ENCODE assay signal across 19 cellular contexts in genomic region chr1:12065872-12066271, GRCh38. TPM values are rescaled to one million over a fixed set of nuclear protein-coding genes. Genes with fewer than 3 reads are reported as not detected.
A peak's percentile ranks its signal among the peaks of the same experiment; 100 is the strongest.
DNase-seq lines count a peak whose midpoint lies in the region; ATAC-seq, FAIRE-seq and TF ChIP-seq lines count a peak whose summit lies in the region.
"Had no signal": no experiment of that assay in that cellular context is flagged by ENCODE, and none has a peak within 500 bp of the region (broad histone marks: within the 10 kb centered on the region; RNA-seq: fewer than 3 reads in every experiment).

No MANE protein-coding gene starts in this region.

- peaks cover 2% of the 10 kb centered on the region; the same call in 1 of the 2 replicates for H3K36me3 ChIP-seq in GM06990 (ENCODE audit: control insufficient read depth, insufficient read depth, low read length)
- H3K36me3 ChIP-seq in iPS-15b (ENCODE audit: control insufficient read depth, insufficient read depth, low read length) = no peaks in the 10 kb centered on the region
- H3K36me3 ChIP-seq: BLaER1, lower lobe of right lung, transverse colon had no signal

- no peaks in the 10 kb centered on the region for H3K9me3 ChIP-seq in iPS-15b (ENCODE audit: control insufficient read depth, insufficient read depth, low read length)
- H3K9me3 ChIP-seq: BLaER1, lower lobe of right lung, transverse colon had no signal

- peak overlapping the region; percentile 85 for H3K27ac Mint-ChIP-seq in T-helper 2 cell treated with Interferon-gamma antibody and Interleukin-4, amounts not matched to agents 5 μg/mL and 100 μg/mL, for 36 hours
- H3K27ac Mint-ChIP-seq: brain; dendritic cell treated with granulocyte-macrophage colony-stimulating factor and Interleukin-4, amounts not matched to agents 40 ng/mL and 50 ng/mL, for 4 days; progenitor cell of endocrine pancreas had no signal

- no peak for ATAC-seq in GM21390 (IDR thresholded peaks at IDR 0.05; ENCODE audit: unreplicated experiment)
- ATAC-seq: lower lobe of right lung had no signal

- H3K27me3 ChIP-seq in GM06990 (replicated peaks; ENCODE audit: control insufficient read depth, insufficient read depth, low read length) (no peaks in the 10 kb centered on the region), iPS-15b (ENCODE audit: control insufficient read depth, insufficient read depth, low read length) (peaks cover 30% of the 10 kb centered on the region)
- H3K27me3 ChIP-seq: BLaER1 had no signal

- peaks cover 37% of the 10 kb centered on the region for H3K4me1 ChIP-seq in iPS-15b (ENCODE audit: control insufficient read depth, insufficient read depth, low read length)

- peaks cover 66% of the 10 kb centered on the region for H3K4me1 Mint-ChIP-seq in T-helper 2 cell treated with Interferon-gamma antibody and Interleukin-4, amounts not matched to agents 5 μg/mL and 100 μg/mL, for 36 hours (ENCODE audit: low read depth)

- peaks cover 14% of the 10 kb centered on the region for H3K36me3 Mint-ChIP-seq in T-helper 2 cell treated with Interferon-gamma antibody and Interleukin-4, amounts not matched to agents 5 μg/mL and 100 μg/mL, for 36 hours (ENCODE audit: low read depth)
- H3K36me3 Mint-ChIP-seq: brain had no signal

- H3K27me3 Mint-ChIP-seq in T-helper 2 cell treated with Interferon-gamma antibody and Interleukin-4, amounts not matched to agents 5 μg/mL and 100 μg/mL, for 36 hours (ENCODE audit: low read depth) = peaks cover 5% of the 10 kb centered on the region

- H3K4me3 ChIP-seq in GM06990 (replicated peaks; ENCODE audit: low read depth, low read length) = peak overlapping the region; percentile 95
- no peak overlapping the region for H3K4me3 ChIP-seq in iPS-15b (ENCODE audit: low read depth, low read length)
- H3K4me3 ChIP-seq: BLaER1, lower lobe of right lung, transverse colon had no signal

- H3K4me3 Mint-ChIP-seq in T-helper 2 cell treated with Interferon-gamma antibody and Interleukin-4, amounts not matched to agents 5 μg/mL and 100 μg/mL, for 36 hours = peak overlapping the region; percentile 86
- H3K4me3 Mint-ChIP-seq: brain; dendritic cell treated with granulocyte-macrophage colony-stimulating factor and Interleukin-4, amounts not matched to agents 40 ng/mL and 50 ng/mL, for 4 days; naive B cell had no signal

- no peaks in the 10 kb centered on the region for H3K9me3 Mint-ChIP-seq in T-helper 2 cell treated with Interferon-gamma antibody and Interleukin-4, amounts not matched to agents 5 μg/mL and 100 μg/mL, for 36 hours
- H3K9me3 Mint-ChIP-seq: dendritic cell treated with granulocyte-macrophage colony-stimulating factor and Interleukin-4, amounts not matched to agents 40 ng/mL and 50 ng/mL, for 4 days had no signal

- peak; percentile 74 for FAIRE-seq in GM12891 (lab: Jason Lieb, UNC)
- FAIRE-seq: small intestine had no signal

- no peak for TF ChIP-seq CTCF in GM06990 (IDR thresholded peaks at IDR 0.05; ENCODE audit: insufficient read depth, low read length, poor library complexity, severe bottlenecking)

- H3K9ac ChIP-seq in iPS-15b (ENCODE audit: low read depth, low read length) = peak overlapping the region; percentile 12
- H3K9ac ChIP-seq: BLaER1 had no signal

- TF ChIP-seq POLR2A in GM12891 (IDR thresholded peaks at IDR 0.05; ENCODE audit: low read depth, low read length) = no peak

- DNase-seq in GM06990 (ENCODE audit: extremely low read depth, insufficient read length) = no peak
- no peak for DNase-seq in GM12891 (ENCODE audit: insufficient read length, low spot score)
- peak; percentile 55 for DNase-seq in T-helper 2 cell treated with Interferon-gamma antibody and Interleukin-4, amounts not matched to agents 5 μg/mL and 100 μg/mL, for 36 hours (ENCODE audit: low spot score)
- DNase-seq in GM19240 (ENCODE audit: insufficient read length, low spot score) = no peak
- no peak for DNase-seq in AG08396 (ENCODE audit: low spot score)
- DNase-seq: H9, lower lobe of right lung, naive B cell, NCI-H1930, NCI-H510A treated with DMSO at 0.1 percent for 48 hours, small intestine, T-helper 9 cell, transverse colon had no signal

TF ChIP-seq in GM12891, 5 proteins besides CTCF, POLR2A, EP300 and RAD21:
- TF ChIP-seq POU2F2 (IDR thresholded peaks at IDR 0.05; ENCODE audit: low read depth, low read length) (peak; percentile 62; the same call in 1 of the 2 replicates), POLR2AphosphoS5 (IDR thresholded peaks at IDR 0.05; ENCODE audit: low read depth, low read length) (no peak)

RNA-seq across cellular contexts. Expression of gene TNFRSF8, which starts 2.8 kb away (rescaled TPM):
- 54.1 TPM for polyA plus RNA-seq in GM12891 (2012; ENCODE audit: low read depth, missing spikeins)

RNA-seq across cellular contexts. Expression of gene MIIP, which starts 46.6 kb away (rescaled TPM):
- 43.9 TPM for polyA plus RNA-seq in GM12891 (2012; ENCODE audit: low read depth, missing spikeins)
